In the genomic region with DNA sequence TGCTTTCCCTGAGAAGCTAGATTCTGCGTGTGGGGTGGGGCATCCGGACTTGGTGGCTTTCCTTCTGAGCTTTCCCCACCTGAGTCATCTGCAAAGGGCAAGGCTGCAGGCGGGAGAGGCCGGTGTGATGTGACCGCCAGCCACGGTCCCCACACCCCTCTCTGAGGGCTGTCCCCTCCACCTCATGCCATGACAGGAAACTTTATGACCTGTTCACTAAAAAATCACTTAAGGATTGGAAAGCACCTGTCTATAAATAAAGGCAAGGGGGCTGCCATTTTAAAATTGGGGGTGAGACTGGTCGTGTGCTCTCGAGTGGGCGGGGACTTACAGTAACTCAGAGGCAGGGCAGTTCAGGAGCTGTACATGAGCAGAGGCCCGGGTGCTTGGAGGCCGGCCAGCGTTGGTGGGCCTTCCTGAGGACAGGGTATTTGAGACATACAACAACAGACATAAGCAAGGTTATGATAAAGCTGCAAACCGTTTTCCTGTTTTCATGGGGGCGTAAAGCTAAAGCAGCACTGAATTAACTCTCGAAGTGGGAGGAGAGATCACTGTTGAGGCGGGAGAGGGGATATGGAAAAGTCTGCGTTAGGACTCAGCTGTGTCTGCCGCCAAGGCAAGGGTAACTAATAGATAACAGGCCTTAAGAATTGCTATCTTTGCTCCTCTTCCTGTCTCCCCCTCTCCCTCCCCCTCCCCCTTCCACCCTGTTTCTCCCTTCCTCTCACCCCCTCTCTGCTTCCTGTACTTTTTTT, we compare ENCODE assay signal across 1 cellular context.
TF ChIP-seq lines count a peak whose summit lies in the region.

No MANE protein-coding gene starts in this region.

TF ChIP-seq in K562, 482 proteins besides CTCF, POLR2A, EP300 and RAD21 (continued from another document and continues in another):
- TF ChIP-seq, protein P1, sequence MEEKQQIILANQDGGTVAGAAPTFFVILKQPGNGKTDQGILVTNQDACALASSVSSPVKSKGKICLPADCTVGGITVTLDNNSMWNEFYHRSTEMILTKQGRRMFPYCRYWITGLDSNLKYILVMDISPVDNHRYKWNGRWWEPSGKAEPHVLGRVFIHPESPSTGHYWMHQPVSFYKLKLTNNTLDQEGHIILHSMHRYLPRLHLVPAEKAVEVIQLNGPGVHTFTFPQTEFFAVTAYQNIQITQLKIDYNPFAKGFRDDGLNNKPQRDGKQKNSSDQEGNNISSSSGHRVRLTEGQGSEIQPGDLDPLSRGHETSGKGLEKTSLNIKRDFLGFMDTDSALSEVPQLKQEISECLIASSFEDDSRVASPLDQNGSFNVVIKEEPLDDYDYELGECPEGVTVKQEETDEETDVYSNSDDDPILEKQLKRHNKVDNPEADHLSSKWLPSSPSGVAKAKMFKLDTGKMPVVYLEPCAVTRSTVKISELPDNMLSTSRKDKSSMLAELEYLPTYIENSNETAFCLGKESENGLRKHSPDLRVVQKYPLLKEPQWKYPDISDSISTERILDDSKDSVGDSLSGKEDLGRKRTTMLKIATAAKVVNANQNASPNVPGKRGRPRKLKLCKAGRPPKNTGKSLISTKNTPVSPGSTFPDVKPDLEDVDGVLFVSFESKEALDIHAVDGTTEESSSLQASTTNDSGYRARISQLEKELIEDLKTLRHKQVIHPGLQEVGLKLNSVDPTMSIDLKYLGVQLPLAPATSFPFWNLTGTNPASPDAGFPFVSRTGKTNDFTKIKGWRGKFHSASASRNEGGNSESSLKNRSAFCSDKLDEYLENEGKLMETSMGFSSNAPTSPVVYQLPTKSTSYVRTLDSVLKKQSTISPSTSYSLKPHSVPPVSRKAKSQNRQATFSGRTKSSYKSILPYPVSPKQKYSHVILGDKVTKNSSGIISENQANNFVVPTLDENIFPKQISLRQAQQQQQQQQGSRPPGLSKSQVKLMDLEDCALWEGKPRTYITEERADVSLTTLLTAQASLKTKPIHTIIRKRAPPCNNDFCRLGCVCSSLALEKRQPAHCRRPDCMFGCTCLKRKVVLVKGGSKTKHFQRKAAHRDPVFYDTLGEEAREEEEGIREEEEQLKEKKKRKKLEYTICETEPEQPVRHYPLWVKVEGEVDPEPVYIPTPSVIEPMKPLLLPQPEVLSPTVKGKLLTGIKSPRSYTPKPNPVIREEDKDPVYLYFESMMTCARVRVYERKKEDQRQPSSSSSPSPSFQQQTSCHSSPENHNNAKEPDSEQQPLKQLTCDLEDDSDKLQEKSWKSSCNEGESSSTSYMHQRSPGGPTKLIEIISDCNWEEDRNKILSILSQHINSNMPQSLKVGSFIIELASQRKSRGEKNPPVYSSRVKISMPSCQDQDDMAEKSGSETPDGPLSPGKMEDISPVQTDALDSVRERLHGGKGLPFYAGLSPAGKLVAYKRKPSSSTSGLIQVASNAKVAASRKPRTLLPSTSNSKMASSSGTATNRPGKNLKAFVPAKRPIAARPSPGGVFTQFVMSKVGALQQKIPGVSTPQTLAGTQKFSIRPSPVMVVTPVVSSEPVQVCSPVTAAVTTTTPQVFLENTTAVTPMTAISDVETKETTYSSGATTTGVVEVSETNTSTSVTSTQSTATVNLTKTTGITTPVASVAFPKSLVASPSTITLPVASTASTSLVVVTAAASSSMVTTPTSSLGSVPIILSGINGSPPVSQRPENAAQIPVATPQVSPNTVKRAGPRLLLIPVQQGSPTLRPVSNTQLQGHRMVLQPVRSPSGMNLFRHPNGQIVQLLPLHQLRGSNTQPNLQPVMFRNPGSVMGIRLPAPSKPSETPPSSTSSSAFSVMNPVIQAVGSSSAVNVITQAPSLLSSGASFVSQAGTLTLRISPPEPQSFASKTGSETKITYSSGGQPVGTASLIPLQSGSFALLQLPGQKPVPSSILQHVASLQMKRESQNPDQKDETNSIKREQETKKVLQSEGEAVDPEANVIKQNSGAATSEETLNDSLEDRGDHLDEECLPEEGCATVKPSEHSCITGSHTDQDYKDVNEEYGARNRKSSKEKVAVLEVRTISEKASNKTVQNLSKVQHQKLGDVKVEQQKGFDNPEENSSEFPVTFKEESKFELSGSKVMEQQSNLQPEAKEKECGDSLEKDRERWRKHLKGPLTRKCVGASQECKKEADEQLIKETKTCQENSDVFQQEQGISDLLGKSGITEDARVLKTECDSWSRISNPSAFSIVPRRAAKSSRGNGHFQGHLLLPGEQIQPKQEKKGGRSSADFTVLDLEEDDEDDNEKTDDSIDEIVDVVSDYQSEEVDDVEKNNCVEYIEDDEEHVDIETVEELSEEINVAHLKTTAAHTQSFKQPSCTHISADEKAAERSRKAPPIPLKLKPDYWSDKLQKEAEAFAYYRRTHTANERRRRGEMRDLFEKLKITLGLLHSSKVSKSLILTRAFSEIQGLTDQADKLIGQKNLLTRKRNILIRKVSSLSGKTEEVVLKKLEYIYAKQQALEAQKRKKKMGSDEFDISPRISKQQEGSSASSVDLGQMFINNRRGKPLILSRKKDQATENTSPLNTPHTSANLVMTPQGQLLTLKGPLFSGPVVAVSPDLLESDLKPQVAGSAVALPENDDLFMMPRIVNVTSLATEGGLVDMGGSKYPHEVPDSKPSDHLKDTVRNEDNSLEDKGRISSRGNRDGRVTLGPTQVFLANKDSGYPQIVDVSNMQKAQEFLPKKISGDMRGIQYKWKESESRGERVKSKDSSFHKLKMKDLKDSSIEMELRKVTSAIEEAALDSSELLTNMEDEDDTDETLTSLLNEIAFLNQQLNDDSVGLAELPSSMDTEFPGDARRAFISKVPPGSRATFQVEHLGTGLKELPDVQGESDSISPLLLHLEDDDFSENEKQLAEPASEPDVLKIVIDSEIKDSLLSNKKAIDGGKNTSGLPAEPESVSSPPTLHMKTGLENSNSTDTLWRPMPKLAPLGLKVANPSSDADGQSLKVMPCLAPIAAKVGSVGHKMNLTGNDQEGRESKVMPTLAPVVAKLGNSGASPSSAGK (IDR thresholded peaks at IDR 0.05): peak; percentile 79
- TF ChIP-seq MYC (IDR thresholded peaks at IDR 0.05; ENCODE audit: low read depth, low read length): peak; percentile 80
- no peak for TF ChIP-seq MYC (CRISPR knock-in tag; IDR thresholded peaks at IDR 0.05; ENCODE audit: borderline replicate concordance, low read depth)
- no peak for TF ChIP-seq COPS2 (conservative IDR thresholded peaks at IDR 0.05)
- 0 out of 2 replicates have a peak, but pooled peaks have one; percentile 36 for TF ChIP-seq ZKSCAN1 (IDR thresholded peaks at IDR 0.05; ENCODE audit: low read depth, low read length)
- 0 out of 2 replicates have a peak, but pooled peaks have one; percentile 30 for TF ChIP-seq ZNF584 (CRISPR knock-in tag; IDR thresholded peaks at IDR 0.05; ENCODE audit: low read depth)
- TF ChIP-seq, protein P2, sequence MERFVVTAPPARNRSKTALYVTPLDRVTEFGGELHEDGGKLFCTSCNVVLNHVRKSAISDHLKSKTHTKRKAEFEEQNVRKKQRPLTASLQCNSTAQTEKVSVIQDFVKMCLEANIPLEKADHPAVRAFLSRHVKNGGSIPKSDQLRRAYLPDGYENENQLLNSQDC (CRISPR knock-in tag; IDR thresholded peaks at IDR 0.05): no peak
- peak; percentile 81 for TF ChIP-seq TAF9B (IDR thresholded peaks at IDR 0.05; ENCODE audit: partially characterized antibody)
- TF ChIP-seq, protein P3, sequence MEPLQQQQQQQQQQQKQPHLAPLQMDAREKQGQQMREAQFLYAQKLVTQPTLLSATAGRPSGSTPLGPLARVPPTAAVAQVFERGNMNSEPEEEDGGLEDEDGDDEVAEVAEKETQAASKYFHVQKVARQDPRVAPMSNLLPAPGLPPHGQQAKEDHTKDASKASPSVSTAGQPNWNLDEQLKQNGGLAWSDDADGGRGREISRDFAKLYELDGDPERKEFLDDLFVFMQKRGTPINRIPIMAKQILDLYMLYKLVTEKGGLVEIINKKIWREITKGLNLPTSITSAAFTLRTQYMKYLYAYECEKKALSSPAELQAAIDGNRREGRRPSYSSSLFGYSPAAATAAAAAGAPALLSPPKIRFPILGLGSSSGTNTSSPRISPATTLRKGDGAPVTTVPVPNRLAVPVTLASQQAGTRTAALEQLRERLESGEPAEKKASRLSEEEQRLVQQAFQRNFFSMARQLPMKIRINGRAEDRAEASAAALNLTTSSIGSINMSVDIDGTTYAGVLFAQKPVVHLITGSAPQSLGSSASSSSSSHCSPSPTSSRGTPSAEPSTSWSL (CRISPR knock-in tag; IDR thresholded peaks at IDR 0.05; ENCODE audit: borderline replicate concordance): no peak
- 0 out of 2 replicates have a peak, but pooled peaks have one; percentile 14 for TF ChIP-seq ZNF436 (CRISPR knock-in tag; IDR thresholded peaks at IDR 0.05)
- TF ChIP-seq ZEB2 (IDR thresholded peaks at IDR 0.05): peak; percentile 49
- TF ChIP-seq CC2D1A (IDR thresholded peaks at IDR 0.05): peak; percentile 54; the same call in 1 of the 2 replicates
- TF ChIP-seq EWSR1 (IDR thresholded peaks at IDR 0.05; ENCODE audit: borderline replicate concordance, low read depth, partially characterized antibody): no peak
- TF ChIP-seq, protein P4, sequence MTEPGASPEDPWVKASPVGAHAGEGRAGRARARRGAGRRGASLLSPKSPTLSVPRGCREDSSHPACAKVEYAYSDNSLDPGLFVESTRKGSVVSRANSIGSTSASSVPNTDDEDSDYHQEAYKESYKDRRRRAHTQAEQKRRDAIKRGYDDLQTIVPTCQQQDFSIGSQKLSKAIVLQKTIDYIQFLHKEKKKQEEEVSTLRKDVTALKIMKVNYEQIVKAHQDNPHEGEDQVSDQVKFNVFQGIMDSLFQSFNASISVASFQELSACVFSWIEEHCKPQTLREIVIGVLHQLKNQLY (CRISPR knock-in tag; conservative IDR thresholded peaks at IDR 0.05): peak in 1 of 2 experiments; percentile 55; a peak in 1 of 4 replicates
- TF ChIP-seq ZZZ3 (IDR thresholded peaks at IDR 0.05): no peak
- peak; percentile 28 for TF ChIP-seq NEUROD1 (IDR thresholded peaks at IDR 0.05; ENCODE audit: borderline replicate concordance, low read depth, low read length, partially characterized antibody)
- TF ChIP-seq CREM (IDR thresholded peaks at IDR 0.05; ENCODE audit: low read depth): peak; percentile 69
- TF ChIP-seq ZFP1 (CRISPR knock-in tag; IDR thresholded peaks at IDR 0.05): no peak
- TF ChIP-seq SAFB2 (IDR thresholded peaks at IDR 0.05; ENCODE audit: borderline replicate concordance, low read depth, low read length, severe bottlenecking): no peak
- no peak for TF ChIP-seq ZC3H11A (IDR thresholded peaks at IDR 0.05; ENCODE audit: low read depth, low read length)
- TF ChIP-seq, protein P5, sequence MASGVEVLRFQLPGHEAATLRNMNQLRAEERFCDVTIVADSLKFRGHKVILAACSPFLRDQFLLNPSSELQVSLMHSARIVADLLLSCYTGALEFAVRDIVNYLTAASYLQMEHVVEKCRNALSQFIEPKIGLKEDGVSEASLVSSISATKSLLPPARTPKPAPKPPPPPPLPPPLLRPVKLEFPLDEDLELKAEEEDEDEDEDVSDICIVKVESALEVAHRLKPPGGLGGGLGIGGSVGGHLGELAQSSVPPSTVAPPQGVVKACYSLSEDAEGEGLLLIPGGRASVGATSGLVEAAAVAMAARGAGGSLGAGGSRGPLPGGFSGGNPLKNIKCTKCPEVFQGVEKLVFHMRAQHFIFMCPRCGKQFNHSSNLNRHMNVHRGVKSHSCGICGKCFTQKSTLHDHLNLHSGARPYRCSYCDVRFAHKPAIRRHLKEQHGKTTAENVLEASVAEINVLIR (CRISPR knock-in tag; IDR thresholded peaks at IDR 0.05): no peak
- no peak for TF ChIP-seq HNRNPUL1 (IDR thresholded peaks at IDR 0.05; ENCODE audit: low read length)
- TF ChIP-seq MTA2 (IDR thresholded peaks at IDR 0.05; ENCODE audit: low read depth): peak; percentile 41; the same call in 1 of the 2 replicates
- no peak for TF ChIP-seq ZNF3 (CRISPR knock-in tag; IDR thresholded peaks at IDR 0.05)
- TF ChIP-seq SMAD4 (CRISPR knock-in tag; conservative IDR thresholded peaks at IDR 0.05): peak; percentile 92
- TF ChIP-seq CHD2 (IDR thresholded peaks at IDR 0.05; ENCODE audit: low read depth, low read length): no peak
- no peak for TF ChIP-seq DIDO1 (tag; IDR thresholded peaks at IDR 0.05; ENCODE audit: low read depth)
- no peak for TF ChIP-seq CBX1 (IDR thresholded peaks at IDR 0.05; ENCODE audit: low read depth)
- TF ChIP-seq MBD2 (IDR thresholded peaks at IDR 0.05; ENCODE audit: borderline replicate concordance, low read depth): peak; percentile 79
- peak; percentile 55; the same call in 1 of the 2 replicates for TF ChIP-seq ZBTB17 (CRISPR knock-in tag; IDR thresholded peaks at IDR 0.05)
- TF ChIP-seq YY1 (IDR thresholded peaks at IDR 0.05; ENCODE audit: borderline replicate concordance in 1 of 3, control insufficient read depth in 1 of 3, extremely low read depth in 1 of 3, insufficient read depth in 3 of 3, insufficient read length in 1 of 3, insufficient replicate concordance in 2 of 3, low read depth in 1 of 3, low read length in 2 of 3): peak in 2 of 3 experiments; percentile 66 to 86
- TF ChIP-seq NCOA1 (IDR thresholded peaks at IDR 0.05; ENCODE audit: low read depth): peak; percentile 73
- TF ChIP-seq NCOA6 (IDR thresholded peaks at IDR 0.05): no peak
- peak; percentile 91 for TF ChIP-seq LEF1 (IDR thresholded peaks at IDR 0.05)
- TF ChIP-seq ARHGAP35 (IDR thresholded peaks at IDR 0.05; ENCODE audit: partially characterized antibody): no peak
- TF ChIP-seq NBN (IDR thresholded peaks at IDR 0.05; ENCODE audit: low read depth): peak; percentile 90; the same call in 1 of the 2 replicates
- TF ChIP-seq ZNF217 (CRISPR knock-in tag; IDR thresholded peaks at IDR 0.05): no peak
- no peak for TF ChIP-seq CAMTA2 (CRISPR knock-in tag; conservative IDR thresholded peaks at IDR 0.05)
- no peak for TF ChIP-seq PHTF2 (CRISPR knock-in tag; IDR thresholded peaks at IDR 0.05)
- TF ChIP-seq KHSRP (IDR thresholded peaks at IDR 0.05): no peak
- TF ChIP-seq PHB (CRISPR knock-in tag; IDR thresholded peaks at IDR 0.05): no peak
- no peak for TF ChIP-seq EHMT2 (IDR thresholded peaks at IDR 0.05)
